ENCODE assay signal across 9 cellular contexts in the genomic region with DNA sequence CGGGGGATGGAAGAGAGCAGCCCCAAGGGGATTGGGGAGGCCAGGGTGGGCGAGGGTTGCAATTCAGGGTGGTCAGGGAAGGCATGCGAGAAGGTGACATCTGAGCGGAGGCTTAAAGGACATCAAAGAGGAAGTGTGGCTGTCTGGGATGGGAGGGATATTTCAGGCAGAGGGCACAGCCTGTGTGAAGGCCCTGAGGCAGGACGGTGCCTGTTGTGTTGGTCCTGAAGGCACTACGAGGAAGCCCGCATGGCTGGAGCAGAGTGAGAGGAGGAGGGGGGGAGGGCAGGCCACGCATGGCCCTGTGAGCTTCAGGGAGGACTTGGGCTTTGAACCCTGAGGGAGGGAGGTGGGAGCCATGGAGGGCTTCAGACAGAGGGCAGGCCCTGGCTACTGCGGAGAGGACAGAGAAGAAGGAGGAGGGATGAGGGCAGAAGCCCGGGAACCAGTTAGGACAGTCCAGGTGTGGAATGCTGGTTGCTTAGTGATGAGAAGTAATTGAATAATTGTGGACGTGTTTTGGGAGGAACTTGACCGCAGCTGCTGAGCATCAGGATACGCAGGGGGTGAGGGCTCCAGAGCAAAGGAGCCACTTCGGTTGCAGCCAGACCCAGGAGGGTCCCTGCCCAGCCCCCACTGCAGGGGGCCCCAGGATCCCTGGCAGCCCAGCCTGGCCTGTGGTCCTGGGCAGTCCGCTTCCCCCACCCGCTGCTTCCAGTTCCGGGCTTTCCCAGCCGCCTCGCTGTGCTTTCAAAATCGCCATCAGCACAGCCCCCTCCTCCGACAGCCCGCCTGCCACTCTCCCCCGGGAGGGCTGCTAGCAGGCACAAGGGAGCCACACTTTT. TPM values are rescaled to one million over a fixed set of nuclear protein-coding genes. Genes with fewer than 3 reads are reported as not detected.
DNase-seq lines count a peak whose midpoint lies in the region; ATAC-seq, FAIRE-seq and TF ChIP-seq lines count a peak whose summit lies in the region.
"Had no signal": no experiment of that assay in that cellular context is flagged by ENCODE, and none has a peak within 500 bp of the region (broad histone marks: within the 10 kb centered on the region; RNA-seq: fewer than 3 reads in every experiment).

No MANE protein-coding gene starts in this region.

- H3K27ac ChIP-seq in upper lobe of right lung: peak overlapping the region; percentile 84
- H3K27ac ChIP-seq: neutrophil had no signal

- ATAC-seq in upper lobe of right lung (peak; percentile 62), HG03095 (IDR thresholded peaks at IDR 0.05; ENCODE audit: unreplicated experiment) (no peak)
- no peak for ATAC-seq in activated naive CD4-positive, alpha-beta T cell treated with anti-CD3 and anti-CD28 coated beads, Interleukin-2, amount 50 U/mL, for 72 hours

- H3K27ac Mint-ChIP-seq in activated naive CD4-positive, alpha-beta T cell treated with anti-CD3 and anti-CD28 coated beads, Interleukin-2, amount 50 U/mL, for 72 hours: no peak overlapping the region

- TF ChIP-seq CTCF in upper lobe of right lung (IDR thresholded peaks at IDR 0.05): no peak

- no peak for DNase-seq in GM12892 (ENCODE audit: insufficient read length)
- peak; percentile 50 for DNase-seq in NCI-H510A treated with DMSO at 0.1 percent for 48 hours (lab: John Stamatoyannopoulos, UW)
- DNase-seq in ecto neural progenitor cell (ENCODE audit: low spot score): peak; percentile 85
- DNase-seq in medulla oblongata (ENCODE audit: extremely low spot score): peak; percentile 23
- DNase-seq in upper lobe of right lung: peak; percentile 72
- no peak for DNase-seq in activated naive CD4-positive, alpha-beta T cell treated with anti-CD3 and anti-CD28 coated beads, Interleukin-2, amount 50 U/mL, for 72 hours (ENCODE audit: low spot score in 2 of 2)
- DNase-seq in activated CD4-positive, alpha-beta T cell treated with anti-CD3 and anti-CD28 coated beads for 1 hour: no peak

- H3K9me3 ChIP-seq in upper lobe of right lung: no peaks in the 10 kb centered on the region
- H3K9me3 ChIP-seq: neutrophil had no signal

- H3K9me3 Mint-ChIP-seq in activated naive CD4-positive, alpha-beta T cell treated with anti-CD3 and anti-CD28 coated beads, Interleukin-2, amount 50 U/mL, for 72 hours: no peaks in the 10 kb centered on the region

- H3K36me3 Mint-ChIP-seq in activated naive CD4-positive, alpha-beta T cell treated with anti-CD3 and anti-CD28 coated beads, Interleukin-2, amount 50 U/mL, for 72 hours: no peaks in the 10 kb centered on the region

- no peaks in the 10 kb centered on the region for H3K27me3 ChIP-seq in upper lobe of right lung

- H3K4me1 ChIP-seq in upper lobe of right lung: peaks cover 21% of the 10 kb centered on the region

- intact Hi-C loops in upper lobe of right lung (cut with DNase I): no loop called here

- peak overlapping the region; percentile 35 for H3K4me3 ChIP-seq in upper lobe of right lung

- no peak for TF ChIP-seq POLR2A in GM12892 (IDR thresholded peaks at IDR 0.05; ENCODE audit: low read depth, low read length)

- no peaks in the 10 kb centered on the region for H3K36me3 ChIP-seq in upper lobe of right lung
- H3K36me3 ChIP-seq: neutrophil had no signal

- peak; percentile 21 for FAIRE-seq in GM12892 (lab: Jason Lieb, UNC)

RNA-seq across cellular contexts. Expression of gene TLE6, which starts 6.2 kb away (rescaled TPM):
- polyA plus RNA-seq in GM12892 (2012; ENCODE audit: missing spikeins): 18.1 TPM
- total RNA-seq in upper lobe of right lung: 6.7 TPM
- total RNA-seq in activated naive CD4-positive, alpha-beta T cell treated with anti-CD3 and anti-CD28 coated beads, Interleukin-2, amount 50 U/mL, for 72 hours: 1 to 10 TPM; 3.3 to 8.2 TPM

RNA-seq across cellular contexts. Expression of gene ZNF77, which starts 38.8 kb away (rescaled TPM):
- 3.9 TPM for polyA plus RNA-seq in GM12892 (2012; ENCODE audit: missing spikeins)
- total RNA-seq in upper lobe of right lung: 4.2 TPM
- total RNA-seq in activated naive CD4-positive, alpha-beta T cell treated with anti-CD3 and anti-CD28 coated beads, Interleukin-2, amount 50 U/mL, for 72 hours: 10 to 100 TPM in 1 of 2 donors, 1 to 10 TPM in 1; 3.7 to 11.2 TPM

RNA-seq across cellular contexts. Expression of gene TLE2, which starts 45.5 kb away (rescaled TPM):
- 0.32 TPM for polyA plus RNA-seq in GM12892 (2012; ENCODE audit: missing spikeins)
- total RNA-seq in upper lobe of right lung: 58.6 TPM
- 1 to 10 TPM; 4.5 to 5.0 TPM for total RNA-seq in activated naive CD4-positive, alpha-beta T cell treated with anti-CD3 and anti-CD28 coated beads, Interleukin-2, amount 50 U/mL, for 72 hours

Comparison
In these comparisons a context has a peak if more than half of its experiments do, and no peak if none do; other contexts are left out.
1. DNase-seq: peak in NCI-H510A treated with DMSO at 0.1 percent for 48 hours (single experiment), ecto neural progenitor cell (single experiment), medulla oblongata (single experiment) and upper lobe of right lung (single experiment); none in GM12892 (single experiment), activated naive CD4-positive, alpha-beta T cell treated with anti-CD3 and anti-CD28 coated beads, Interleukin-2, amount 50 U/mL, for 72 hours (0 of 2) and activated CD4-positive, alpha-beta T cell treated with anti-CD3 and anti-CD28 coated beads for 1 hour (single experiment).